16 cellular contexts compared by ENCODE assay signal in genomic region chr2:136214284-136214683, GRCh38.
DNase-seq lines count a peak whose midpoint lies in the region; ATAC-seq and TF ChIP-seq lines count a peak whose summit lies in the region.
"Had no signal": no experiment of that assay in that cellular context is flagged by ENCODE, and none has a peak within 500 bp of the region (broad histone marks: within the 10 kb centered on the region; RNA-seq: fewer than 3 reads in every experiment).

No MANE protein-coding gene starts in this region.

- intact Hi-C loops in right lobe of liver (cut with DNase I) = no loop called here

- H3K27me3 ChIP-seq in CD4-positive, CD25-positive, alpha-beta regulatory T cell (ENCODE audit: control insufficient read depth, insufficient read depth, low read length) = no peaks in the 10 kb centered on the region
- no peaks in the 10 kb centered on the region for H3K27me3 ChIP-seq in right lobe of liver

- peaks cover 11 to 50% (median 38%) of the 10 kb centered on the region in 4 donors for H3K4me1 Mint-ChIP-seq in CD4-positive, CD25-positive, alpha-beta regulatory T cell

- H3K27me3 Mint-ChIP-seq in CD4-positive, CD25-positive, alpha-beta regulatory T cell = peaks cover 8% of the 10 kb centered on the region
- H3K27me3 Mint-ChIP-seq: activated CD8-positive, alpha-beta memory T cell treated with anti-CD3 and anti-CD28 coated beads, Interleukin-2, amount 10 ng/mL, durations not matched to agents 7 days and 5 days had no signal

- peaks cover 0 to 12% (median 4%) of the 10 kb centered on the region in 7 donors for H3K9me3 Mint-ChIP-seq in CD4-positive, CD25-positive, alpha-beta regulatory T cell

- 10% methylated on average over 3 of the region's 3 CpGs for whole genome bisulfite sequencing in right lobe of liver (ENCODE audit: insufficient coverage, low coverage, low lambda C conversion rate, missing lambda C conversion rate)

- no peak for ATAC-seq in CD4-positive, CD25-positive, alpha-beta regulatory T cell (ENCODE audit: low read depth in 2 of 2)
- peak; percentile 41 for ATAC-seq in HG02852 (IDR thresholded peaks at IDR 0.05; ENCODE audit: unreplicated experiment)
- ATAC-seq in right lobe of liver = peak; percentile 39 to 77 (median 60)
- ATAC-seq in HG02763 (IDR thresholded peaks at IDR 0.05; ENCODE audit: unreplicated experiment) = no peak
- ATAC-seq: activated CD8-positive, alpha-beta memory T cell treated with anti-CD3 and anti-CD28 coated beads, Interleukin-2, amount 10 ng/mL, durations not matched to agents 7 days and 5 days had no signal

- H3K36me3 ChIP-seq in CD4-positive, CD25-positive, alpha-beta regulatory T cell (ENCODE audit: control insufficient read depth, insufficient read depth, low read length) = no peaks in the 10 kb centered on the region
- no peaks in the 10 kb centered on the region for H3K36me3 ChIP-seq in right lobe of liver

- H3K4me3 ChIP-seq in CD4-positive, CD25-positive, alpha-beta regulatory T cell (ENCODE audit: low read depth, low read length) = no peak overlapping the region
- no peak overlapping the region for H3K4me3 ChIP-seq in right lobe of liver

- H3K27ac ChIP-seq in CD4-positive, CD25-positive, alpha-beta regulatory T cell (ENCODE audit: insufficient read depth, low read length, poor library complexity, severe bottlenecking) = no peak overlapping the region
- H3K27ac ChIP-seq in right lobe of liver = no peak overlapping the region

- peak overlapping the region; percentile 24 to 97 (median 96) for H3K27ac Mint-ChIP-seq in CD4-positive, CD25-positive, alpha-beta regulatory T cell
- H3K27ac Mint-ChIP-seq: activated CD8-positive, alpha-beta memory T cell treated with anti-CD3 and anti-CD28 coated beads, Interleukin-2, amount 10 ng/mL, durations not matched to agents 7 days and 5 days; activated naive CD8-positive, alpha-beta T cell treated with anti-CD3 and anti-CD28 coated beads, Interleukin-2, amount 10 ng/mL, durations not matched to agents 7 days and 5 days; T-helper 2 cell treated with Interferon-gamma antibody and Interleukin-4, amounts not matched to agents 5 μg/mL and 100 μg/mL, for 36 hours had no signal

- H3K9me3 ChIP-seq in CD4-positive, CD25-positive, alpha-beta regulatory T cell (ENCODE audit: control insufficient read depth in 2 of 2, low read length in 2 of 2) = peaks cover 2 to 7% of the 10 kb centered on the region in 2 experiments
- no peaks in the 10 kb centered on the region for H3K9me3 ChIP-seq in right lobe of liver

- H3K4me1 ChIP-seq in CD4-positive, CD25-positive, alpha-beta regulatory T cell (ENCODE audit: control insufficient read depth, insufficient read depth, low read length, poor library complexity, severe bottlenecking) = peaks cover 29% of the 10 kb centered on the region
- peaks cover 0 to 12% (median 0%) of the 10 kb centered on the region in 4 donors for H3K4me1 ChIP-seq in right lobe of liver

- H3K4me3 Mint-ChIP-seq in CD4-positive, CD25-positive, alpha-beta regulatory T cell = no peak overlapping the region
- H3K4me3 Mint-ChIP-seq: activated CD8-positive, alpha-beta memory T cell treated with anti-CD3 and anti-CD28 coated beads, Interleukin-2, amount 10 ng/mL, durations not matched to agents 7 days and 5 days; activated naive CD8-positive, alpha-beta T cell treated with anti-CD3 and anti-CD28 coated beads, Interleukin-2, amount 10 ng/mL, durations not matched to agents 7 days and 5 days; T-helper 2 cell treated with Interferon-gamma antibody and Interleukin-4, amounts not matched to agents 5 μg/mL and 100 μg/mL, for 36 hours had no signal

- peaks cover 5% of the 10 kb centered on the region for H3K36me3 Mint-ChIP-seq in CD4-positive, CD25-positive, alpha-beta regulatory T cell

- DNase-seq in CD4-positive, CD25-positive, alpha-beta regulatory T cell = no peak
- DNase-seq in SIG-M5 treated with dmso at 0.1 percent for 504 hours (lab: John Stamatoyannopoulos, UW; ENCODE audit: unreplicated experiment) = peak; percentile 95
- DNase-seq in right lobe of liver = no peak
- no peak for DNase-seq in COR-L47 (lab: John Stamatoyannopoulos, UW)
- no peak for DNase-seq in activated CD8-positive, alpha-beta memory T cell treated with anti-CD3 and anti-CD28 coated beads for 24 hours
- DNase-seq in globus pallidus (ENCODE audit: low spot score) = no peak
- DNase-seq: activated CD8-positive, alpha-beta memory T cell treated with anti-CD3 and anti-CD28 coated beads, Interleukin-2, amount 10 ng/mL, durations not matched to agents 7 days and 5 days; activated naive CD8-positive, alpha-beta T cell treated with anti-CD3 and anti-CD28 coated beads, Interleukin-2, amount 10 ng/mL, durations not matched to agents 7 days and 5 days; dermis blood vessel endothelial cell; kidney; NCI-H1930; stimulated activated CD4-positive, alpha-beta T cell treated with anti-CD3 and anti-CD28 coated beads, Interleukin-15, amount 100 ng/mL, for 24 hours; stimulated activated CD8-positive, alpha-beta memory T cell treated with anti-CD3 and anti-CD28 coated beads, Interleukin-4, amount 100 ng/mL, for 48 hours had no signal

- no peak for TF ChIP-seq CTCF in right lobe of liver (IDR thresholded peaks at IDR 0.05)

- no peak for TF ChIP-seq POLR2A in right lobe of liver (IDR thresholded peaks at IDR 0.05)

Comparison
In these comparisons a context has a peak if more than half of its experiments do, and no peak if none do; other contexts are left out.
1. ATAC-seq: peak in HG02852 (single experiment) and right lobe of liver (4 of 4); none in CD4-positive, CD25-positive, alpha-beta regulatory T cell (0 of 2) and HG02763 (single experiment).